Comparison of ENCODE assay signal across 25 cellular contexts in the genomic region with DNA sequence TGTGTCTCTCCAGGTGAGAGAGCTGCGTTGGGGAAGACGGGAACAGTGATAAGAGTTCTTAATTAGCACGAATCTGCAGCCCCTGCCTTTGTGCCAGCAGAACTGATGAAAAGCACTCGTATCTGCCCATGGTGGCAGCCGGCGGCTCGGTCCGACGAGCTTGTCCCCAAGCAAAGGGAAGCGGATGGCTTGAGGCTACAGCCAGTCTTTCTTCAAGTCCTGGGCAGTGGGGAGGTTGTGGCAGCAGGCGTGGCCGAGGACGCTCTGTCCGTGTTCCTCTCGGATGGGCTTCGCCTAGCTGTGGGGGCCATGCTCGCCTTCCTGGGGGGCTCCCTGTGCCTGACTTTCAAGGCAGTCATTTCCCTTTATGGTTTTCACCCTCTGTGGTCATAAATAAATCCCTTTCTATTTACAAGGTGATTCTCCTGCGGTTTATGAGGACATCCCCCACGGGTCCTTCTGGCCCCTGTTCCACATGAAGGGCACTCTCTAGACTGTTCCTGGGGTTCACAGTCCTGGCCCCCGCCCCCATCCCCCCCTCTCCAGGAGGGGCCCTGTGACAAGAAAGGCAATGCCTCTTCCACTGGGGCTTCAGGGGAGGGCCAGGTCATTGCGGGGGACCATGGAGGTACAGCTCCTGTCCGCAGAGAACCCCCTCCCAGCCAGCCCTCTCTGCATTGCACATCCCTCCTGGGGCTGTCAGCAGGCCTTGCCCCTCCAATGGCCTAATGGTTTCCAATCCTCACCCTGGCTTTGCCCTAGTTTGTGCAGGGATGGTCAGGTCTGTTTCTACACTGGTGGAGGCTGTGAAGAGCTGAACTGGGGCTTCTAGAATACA.
DNase-seq lines count a peak whose midpoint lies in the region; ATAC-seq, FAIRE-seq and TF ChIP-seq lines count a peak whose summit lies in the region.
"Had no signal": no experiment of that assay in that cellular context is flagged by ENCODE, and none has a peak within 500 bp of the region (broad histone marks: within the 10 kb centered on the region; RNA-seq: fewer than 3 reads in every experiment).

No MANE protein-coding gene starts in this region.

- no peak overlapping the region for H2BK15ac ChIP-seq in H1 (ENCODE audit: low read length)
- no peak overlapping the region for H2BK15ac ChIP-seq in neuronal stem cell (ENCODE audit: low read length)

- peak overlapping the region in 6 of 11 experiments; percentile 25 to 49 (median 38); a peak in 10 of 22 replicates for H3K4me2 ChIP-seq in BLaER1 treated with 17β-estradiol and CSF1 and Interleukin-3, amounts not matched to agents 10 nM and 100 nM
- no peak overlapping the region for H3K4me2 ChIP-seq in H1 (ENCODE audit: insufficient read depth in 1 of 2, low read depth in 2 of 2, low read length in 2 of 2)
- H3K4me2 ChIP-seq in neuronal stem cell (ENCODE audit: insufficient read depth, low read length, poor library complexity, severe bottlenecking), result no peak overlapping the region

- H3K23me2 ChIP-seq in H1 (ENCODE audit: low read depth, low read length), result no peaks in the 10 kb centered on the region

- H3K4me3 ChIP-seq in BLaER1 treated with 17β-estradiol and CSF1 and Interleukin-3, amounts not matched to agents 10 nM and 100 nM, result no peak overlapping the region
- H3K4me3 ChIP-seq in H1 (ENCODE audit: extremely low read depth in 1 of 4, insufficient read depth in 2 of 4, low read depth in 3 of 4, low read length in 4 of 4), result no peak overlapping the region
- no peak overlapping the region for H3K4me3 ChIP-seq in neuronal stem cell (ENCODE audit: low read length in 2 of 2)

- no peaks in the 10 kb centered on the region for H3K9me3 Mint-ChIP-seq in activated CD4-positive, alpha-beta memory T cell treated with anti-CD3 and anti-CD28 coated beads for 36 hours
- H3K9me3 Mint-ChIP-seq in CD4-positive, alpha-beta T cell, result no peaks in the 10 kb centered on the region
- H3K9me3 Mint-ChIP-seq: CD8-positive, alpha-beta T cell had no signal

- no peak for DNase-seq in H1 (ENCODE audit: low read depth in 1 of 2, low spot score in 2 of 2)
- DNase-seq in left kidney (ENCODE audit: low read depth, low spot score), result peak; percentile 40
- no peak for DNase-seq in neuronal stem cell (ENCODE audit: low spot score)
- DNase-seq in DMS79 (lab: John Stamatoyannopoulos, UW), result no peak
- no peak for DNase-seq in activated CD4-positive, alpha-beta memory T cell treated with anti-CD3 and anti-CD28 coated beads for 36 hours
- DNase-seq in NCI-H82 treated with DMSO at 0.1 percent for 48 hours (lab: John Stamatoyannopoulos, UW; ENCODE audit: unreplicated experiment), result no peak
- no peak for DNase-seq in CD4-positive, alpha-beta T cell
- DNase-seq: 8988T; ACHN; BE2C; C1 segment of cervical spinal cord; Caco-2; Calu3; CD4-positive, CD25-positive, alpha-beta regulatory T cell; DMS53; DMS79 treated with DMSO at 0.1 percent for 48 hours; GF-D8 had no signal

- no peaks in the 10 kb centered on the region for H3K36me3 ChIP-seq in BLaER1 treated with 17β-estradiol and CSF1 and Interleukin-3, amounts not matched to agents 10 nM and 100 nM
- H3K36me3 ChIP-seq in H1 (ENCODE audit: control insufficient read depth in 2 of 4, insufficient read depth in 4 of 4, low read length in 3 of 4) (no peaks in the 10 kb centered on the region), neuronal stem cell (replicated peaks in 1 of 2; ENCODE audit: control insufficient read depth in 2 of 2, insufficient read depth in 2 of 2, low read length in 2 of 2) (no peaks in the 10 kb centered on the region)
- H3K36me3 ChIP-seq: BE2C had no signal

- H3K23ac ChIP-seq in H1 (ENCODE audit: insufficient read length) (no peak overlapping the region), neuronal stem cell (ENCODE audit: low read depth, low read length, poor library complexity) (no peak overlapping the region)

- TF ChIP-seq EP300 in H1 (IDR thresholded peaks at IDR 0.05; ENCODE audit: borderline replicate concordance in 1 of 2, low read depth in 2 of 2, low read length in 2 of 2), result no peak

- no peak overlapping the region for H3K56ac ChIP-seq in H1 (replicated peaks; ENCODE audit: insufficient read length, low read depth, low read length)

- no peak overlapping the region for H3K27ac Mint-ChIP-seq in activated CD4-positive, alpha-beta memory T cell treated with anti-CD3 and anti-CD28 coated beads for 36 hours
- no peak overlapping the region for H3K27ac Mint-ChIP-seq in CD4-positive, alpha-beta T cell
- H3K27ac Mint-ChIP-seq: CD14-positive monocyte; CD4-positive, CD25-positive, alpha-beta regulatory T cell; CD8-positive, alpha-beta T cell had no signal

- H2AK5ac ChIP-seq in H1 (ENCODE audit: low read depth, low read length), result no peak overlapping the region
- H2AK5ac ChIP-seq in neuronal stem cell (ENCODE audit: low read depth, low read length), result no peak overlapping the region

- H3K18ac ChIP-seq in H1 (ENCODE audit: extremely low read depth, low read length), result no peak overlapping the region
- H3K18ac ChIP-seq in neuronal stem cell (ENCODE audit: low read length), result no peak overlapping the region

- H2BK5ac ChIP-seq in H1 (ENCODE audit: low read depth, low read length), result no peak overlapping the region
- H2BK5ac ChIP-seq in neuronal stem cell (ENCODE audit: low read length), result no peak overlapping the region

- H4K20me1 ChIP-seq in BLaER1 treated with 17β-estradiol and CSF1 and Interleukin-3, amounts not matched to agents 10 nM and 100 nM, result peaks cover 0 to 94% (median 25%) of the 10 kb centered on the region in 11 experiments; a peak in 13 of 22 replicates
- peaks cover 0 to 13% of the 10 kb centered on the region in 2 experiments for H4K20me1 ChIP-seq in H1 (replicated peaks in 1 of 2; ENCODE audit: control insufficient read depth in 1 of 2, insufficient read depth in 2 of 2, low read length in 2 of 2)

- H2BK120ac ChIP-seq in H1 (replicated peaks; ENCODE audit: low read depth, low read length) (no peak overlapping the region), neuronal stem cell (ENCODE audit: low read depth, low read length) (peak overlapping the region; percentile 61)

- H3K9me3 ChIP-seq in BLaER1 treated with 17β-estradiol and CSF1 and Interleukin-3, amounts not matched to agents 10 nM and 100 nM (replicated peaks in 1 of 11), result peaks cover 0 to 10% (median 0%) of the 10 kb centered on the region in 11 experiments; a peak in 2 of 22 replicates
- H3K9me3 ChIP-seq in H1 (ENCODE audit: insufficient read depth in 2 of 2, low read depth in 1 of 2, low read length in 1 of 2) (no peaks in the 10 kb centered on the region; a peak in 1 of 4 replicates), neuronal stem cell (replicated peaks in 1 of 2; ENCODE audit: control insufficient read depth in 2 of 2, insufficient read depth in 1 of 2, low read depth in 1 of 2, low read length in 2 of 2) (peaks cover 0 to 3% of the 10 kb centered on the region in 2 donors)
- H3K9me3 ChIP-seq in CD4-positive, alpha-beta T cell (ENCODE audit: control insufficient read depth, low read length), result no peaks in the 10 kb centered on the region
- H3K9me3 ChIP-seq: Caco-2 had no signal

- TF ChIP-seq RAD21 in H1 (IDR thresholded peaks at IDR 0.05 in 1 of 2, conservative IDR thresholded peaks at IDR 0.05 in 1 of 2; ENCODE audit: low read depth in 2 of 2, low read length in 2 of 2), result no peak

- H4K91ac ChIP-seq in H1 (replicated peaks; ENCODE audit: insufficient read length, low read length) (no peak overlapping the region), neuronal stem cell (ENCODE audit: low read depth, low read length, poor library complexity) (no peak overlapping the region)

- FAIRE-seq in H1 (lab: Jason Lieb, UNC), result no peak
- FAIRE-seq: A204.1, D721Med, G401.6, GM12891, GM18507 had no signal

- no peaks in the 10 kb centered on the region for H3K36me3 Mint-ChIP-seq in activated CD4-positive, alpha-beta memory T cell treated with anti-CD3 and anti-CD28 coated beads for 36 hours
- no peaks in the 10 kb centered on the region for H3K36me3 Mint-ChIP-seq in CD4-positive, alpha-beta T cell (ENCODE audit: low read depth)
- H3K36me3 Mint-ChIP-seq: CD14-positive monocyte; CD4-positive, CD25-positive, alpha-beta regulatory T cell; CD8-positive, alpha-beta T cell had no signal

- no peak overlapping the region for H3K14ac ChIP-seq in H1 (ENCODE audit: insufficient read length)
- no peak overlapping the region for H3K14ac ChIP-seq in neuronal stem cell (ENCODE audit: low read length)

- no peak for ATAC-seq in CD4-positive, alpha-beta T cell (ENCODE audit: poor library complexity)
- ATAC-seq: CD8-positive, alpha-beta T cell had no signal

- no peak for TF ChIP-seq POLR2A in H1 (IDR thresholded peaks at IDR 0.05; ENCODE audit: control extremely low read depth in 1 of 2, low read depth in 2 of 2, low read length in 2 of 2)

- H2AFZ ChIP-seq in H1 (ENCODE audit: low read length) (no peak overlapping the region), neuronal stem cell (ENCODE audit: low read length) (no peak overlapping the region)

- H2BK12ac ChIP-seq in H1 (ENCODE audit: low read depth, low read length) (no peak overlapping the region), neuronal stem cell (ENCODE audit: low read length) (no peak overlapping the region)

- H3K79me2 ChIP-seq in H1 (ENCODE audit: control insufficient read depth in 1 of 2, insufficient read depth in 2 of 2, low read length in 2 of 2), result no peaks in the 10 kb centered on the region; a peak in 1 of 4 replicates

- H3K4ac ChIP-seq in H1 (replicated peaks; ENCODE audit: insufficient read length, low read depth, low read length), result no peak overlapping the region
- H3K4ac ChIP-seq in neuronal stem cell (ENCODE audit: low read length), result no peak overlapping the region

- TF ChIP-seq CTCF in H1 (IDR thresholded peaks at IDR 0.05; ENCODE audit: control extremely low read depth in 1 of 3, insufficient read depth in 1 of 3, low read depth in 1 of 3, low read length in 3 of 3), result no peak
- TF ChIP-seq CTCF in CD4-positive, alpha-beta T cell (IDR thresholded peaks at IDR 0.05), result no peak

- H3K4me1 Mint-ChIP-seq in activated CD4-positive, alpha-beta memory T cell treated with anti-CD3 and anti-CD28 coated beads for 36 hours (ENCODE audit: low read depth), result no peaks in the 10 kb centered on the region
- no peaks in the 10 kb centered on the region for H3K4me1 Mint-ChIP-seq in CD4-positive, alpha-beta T cell (ENCODE audit: low read depth)
- H3K4me1 Mint-ChIP-seq: CD14-positive monocyte; CD4-positive, CD25-positive, alpha-beta regulatory T cell had no signal

- H3K27ac ChIP-seq in BLaER1 treated with 17β-estradiol and CSF1 and Interleukin-3, amounts not matched to agents 10 nM and 100 nM, result no peak overlapping the region
- H3K27ac ChIP-seq in H1 (ENCODE audit: low read depth, low read length) (no peak overlapping the region), neuronal stem cell (replicated peaks; ENCODE audit: low read length) (no peak overlapping the region)
- H3K27ac ChIP-seq in CD4-positive, alpha-beta T cell (ENCODE audit: low read depth, low read length), result no peak overlapping the region

- H4K5ac ChIP-seq in H1 (ENCODE audit: insufficient read length, low read depth, low read length), result no peak overlapping the region

- peaks cover 5% of the 10 kb centered on the region; the same call in 1 of the 2 replicates for H3K79me1 ChIP-seq in H1 (ENCODE audit: low read depth, low read length)
- peaks cover 8% of the 10 kb centered on the region for H3K79me1 ChIP-seq in neuronal stem cell (ENCODE audit: low read depth, low read length)

- peaks cover 0 to 19% (median 8%) of the 10 kb centered on the region in 10 experiments; a peak in 11 of 20 replicates for H3K4me1 ChIP-seq in BLaER1 treated with 17β-estradiol and CSF1 and Interleukin-3, amounts not matched to agents 10 nM and 100 nM
- H3K4me1 ChIP-seq in H1 (replicated peaks in 1 of 4; ENCODE audit: control insufficient read depth in 3 of 4, insufficient read depth in 4 of 4, low read length in 3 of 4) (no peaks in the 10 kb centered on the region), neuronal stem cell (ENCODE audit: control insufficient read depth in 2 of 2, insufficient read depth in 1 of 2, low read depth in 1 of 2, low read length in 2 of 2) (no peaks in the 10 kb centered on the region)
- H3K4me1 ChIP-seq: BE2C, Caco-2 had no signal

- no peak overlapping the region for H2BK20ac ChIP-seq in H1 (ENCODE audit: low read length)

- H3K9ac ChIP-seq in BLaER1 treated with 17β-estradiol and CSF1 and Interleukin-3, amounts not matched to agents 10 nM and 100 nM, result 0 out of 22 replicates have a peak overlapping the region, but pooled peaks of 1 of the 11 experiments have one; percentile 24
- H3K9ac ChIP-seq in H1 (replicated peaks in 1 of 4; ENCODE audit: extremely low read depth in 1 of 4, low read depth in 3 of 4, low read length in 3 of 4), result no peak overlapping the region
- H3K9ac ChIP-seq in neuronal stem cell (ENCODE audit: low read depth, low read length, poor library complexity), result no peak overlapping the region

- CTCF ChIA-PET in H1 (lab: Charles Lee; ENCODE audit: partially characterized antibody), result interaction anchor here (1.2 kb wide), 1 partner anchor 60 kb away, joined by 3 read pairs; no protein-coding TSS in a partner anchor
- CTCF ChIA-PET in activated CD4-positive, alpha-beta memory T cell treated with anti-CD3 and anti-CD28 coated beads for 36 hours (lab: Charles Lee), result no interaction called here
- CTCF ChIA-PET in CD4-positive, alpha-beta T cell (lab: Charles Lee), result no interaction called here

- intact Hi-C loops in activated CD4-positive, alpha-beta memory T cell treated with anti-CD3 and anti-CD28 coated beads for 36 hours (cut with micrococcal nuclease), result no loop called here
- intact Hi-C loops in CD4-positive, alpha-beta T cell (cut with DNase I, micrococcal nuclease), result no loop called here

- WGBS in H1 (ENCODE audit: extremely low coverage in 1 of 2, insufficient coverage in 1 of 2, insufficient read length in 1 of 2, insufficient replicate concordance in 2 of 2, low coverage in 1 of 2, low lambda C conversion rate in 2 of 2, missing lambda C conversion rate in 1 of 2), 2 experiments, result 88% methylated on average over 21 of the region's 22 CpGs; no CpG with 5 or more reads in 1 of the 2 experiments
- no CpG with 5 or more reads among the region's 22 CpGs for WGBS in neuronal stem cell (ENCODE audit: extremely low coverage in 2 of 2, insufficient read length in 2 of 2, insufficient replicate concordance in 1 of 2), 2 donors

- no peak overlapping the region for H3K4me3 Mint-ChIP-seq in activated CD4-positive, alpha-beta memory T cell treated with anti-CD3 and anti-CD28 coated beads for 36 hours
- H3K4me3 Mint-ChIP-seq in CD4-positive, alpha-beta T cell, result no peak overlapping the region
- H3K4me3 Mint-ChIP-seq: CD14-positive monocyte; CD4-positive, CD25-positive, alpha-beta regulatory T cell; CD8-positive, alpha-beta T cell had no signal

- H3K27me3 Mint-ChIP-seq in activated CD4-positive, alpha-beta memory T cell treated with anti-CD3 and anti-CD28 coated beads for 36 hours, result no peaks in the 10 kb centered on the region
- no peaks in the 10 kb centered on the region for H3K27me3 Mint-ChIP-seq in CD4-positive, alpha-beta T cell
- H3K27me3 Mint-ChIP-seq: CD4-positive, CD25-positive, alpha-beta regulatory T cell had no signal

- H4K8ac ChIP-seq in H1 (ENCODE audit: extremely low read depth, insufficient read depth, low read length), result peak overlapping the region; percentile 35; the same call in 1 of the 2 replicates
- peak overlapping the region; percentile 82 for H4K8ac ChIP-seq in neuronal stem cell (ENCODE audit: low read depth, low read length)

- POLR2A ChIA-PET in H1 (lab: Charles Lee; ENCODE audit: partially characterized antibody), result no interaction called here
- POLR2A ChIA-PET in activated CD4-positive, alpha-beta memory T cell treated with anti-CD3 and anti-CD28 coated beads for 36 hours (lab: Charles Lee), result no interaction called here
- POLR2A ChIA-PET in CD4-positive, alpha-beta T cell (lab: Charles Lee), result no interaction called here

- peaks cover 0 to 22% (median 0%) of the 10 kb centered on the region in 11 experiments; a peak in 4 of 22 replicates for H3K27me3 ChIP-seq in BLaER1 treated with 17β-estradiol and CSF1 and Interleukin-3, amounts not matched to agents 10 nM and 100 nM
- H3K27me3 ChIP-seq in H1 (replicated peaks in 1 of 4; ENCODE audit: control insufficient read depth in 3 of 4, extremely low read depth in 1 of 4, insufficient read depth in 3 of 4, low read length in 3 of 4) (no peaks in the 10 kb centered on the region), neuronal stem cell (ENCODE audit: control insufficient read depth in 3 of 3, insufficient read depth in 3 of 3, low read depth in 1 of 3, low read length in 3 of 3) (no peaks in the 10 kb centered on the region)
- H3K27me3 ChIP-seq in CD4-positive, alpha-beta T cell (ENCODE audit: control insufficient read depth, insufficient read depth, low read length), result no peaks in the 10 kb centered on the region
- H3K27me3 ChIP-seq: BE2C had no signal

Comparison
In these comparisons a context has a peak if more than half of its experiments do, and no peak if none do; other contexts are left out.
1. H3K4me2 ChIP-seq: peak in BLaER1 treated with 17β-estradiol and CSF1 and Interleukin-3, amounts not matched to agents 10 nM and 100 nM (6 of 11); none in H1 (0 of 2) and neuronal stem cell (single experiment).